1 cellular context compared by ENCODE assay signal in genomic region chr12:54390668-54391551, GRCh38.
TF ChIP-seq lines count a peak whose summit lies in the region.

No MANE protein-coding gene starts in this region.

TF ChIP-seq in HEK293, 187 proteins besides CTCF, POLR2A, EP300 and RAD21 (continued from another document and continues in another):
- TF ChIP-seq INSM2 (tag by site-specific recombination; IDR thresholded peaks at IDR 0.05): no peak
- TF ChIP-seq ZBTB26 (tag by site-specific recombination; optimal IDR thresholded peaks at IDR 0.05): peak; percentile 12
- TF ChIP-seq GLIS2 (tag by site-specific recombination; IDR thresholded peaks at IDR 0.05): peak; percentile 89
- no peak for TF ChIP-seq ZSCAN23 (tag by site-specific recombination; IDR thresholded peaks at IDR 0.05)
- TF ChIP-seq HOXA7 (CRISPR knock-in tag; IDR thresholded peaks at IDR 0.05; ENCODE audit: borderline replicate concordance): no peak
- TF ChIP-seq ZNF37A (tag by site-specific recombination; IDR thresholded peaks at IDR 0.05): no peak
- peak; percentile 94 for TF ChIP-seq PATZ1 (tag by site-specific recombination; IDR thresholded peaks at IDR 0.05)
- TF ChIP-seq ZNF350 (tag by site-specific recombination; IDR thresholded peaks at IDR 0.05): no peak
- TF ChIP-seq ZNF704 (tag by site-specific recombination; IDR thresholded peaks at IDR 0.05): no peak
- no peak for TF ChIP-seq ZNF23 (tag by site-specific recombination; IDR thresholded peaks at IDR 0.05; ENCODE audit: borderline replicate concordance)
- TF ChIP-seq SP3 (tag by site-specific recombination; IDR thresholded peaks at IDR 0.05): peak; percentile 91
- TF ChIP-seq ZNF560 (tag by site-specific recombination; IDR thresholded peaks at IDR 0.05; ENCODE audit: borderline replicate concordance): no peak
- TF ChIP-seq ZBTB20 (tag by site-specific recombination; IDR thresholded peaks at IDR 0.05): peak; percentile 28; the same call in 1 of the 2 replicates
- no peak for TF ChIP-seq ZNF146 (tag by site-specific recombination; IDR thresholded peaks at IDR 0.05)
- TF ChIP-seq SETDB1 (IDR thresholded peaks at IDR 0.05; ENCODE audit: insufficient read length, low read length): no peak
- TF ChIP-seq ZNF175 (tag by site-specific recombination; IDR thresholded peaks at IDR 0.05): no peak
- no peak for TF ChIP-seq ZBTB1 (tag by site-specific recombination; IDR thresholded peaks at IDR 0.05)
- no peak for TF ChIP-seq ZNF280C (tag by site-specific recombination; IDR thresholded peaks at IDR 0.05)
- no peak for TF ChIP-seq ELK4 (IDR thresholded peaks at IDR 0.05; ENCODE audit: borderline replicate concordance, low read depth, low read length)
- TF ChIP-seq ZNF10 (tag by site-specific recombination; IDR thresholded peaks at IDR 0.05): peak; percentile 100
- no peak for TF ChIP-seq ZNF530 (tag by site-specific recombination; IDR thresholded peaks at IDR 0.05; ENCODE audit: low read depth)
- TF ChIP-seq ZNF433 (tag by site-specific recombination; IDR thresholded peaks at IDR 0.05; ENCODE audit: low read depth): no peak
- TF ChIP-seq YY2 (tag by site-specific recombination; IDR thresholded peaks at IDR 0.05): no peak
- no peak; the same call in 1 of the 2 replicates for TF ChIP-seq TSHZ1 (tag by site-specific recombination; IDR thresholded peaks at IDR 0.05; ENCODE audit: borderline replicate concordance)
- no peak for TF ChIP-seq ZNF169 (tag by site-specific recombination; IDR thresholded peaks at IDR 0.05)
- TF ChIP-seq BCL11B (tag by site-specific recombination; IDR thresholded peaks at IDR 0.05; ENCODE audit: low read depth): no peak
- TF ChIP-seq ZNF133 (tag by site-specific recombination; IDR thresholded peaks at IDR 0.05): no peak
- TF ChIP-seq ZNF394 (tag by site-specific recombination; IDR thresholded peaks at IDR 0.05; ENCODE audit: borderline replicate concordance): no peak
- peak; percentile 89 for TF ChIP-seq ZBTB10 (tag by site-specific recombination; IDR thresholded peaks at IDR 0.05)
- no peak for TF ChIP-seq ZNF302 (tag by site-specific recombination; IDR thresholded peaks at IDR 0.05; ENCODE audit: low read depth)
- no peak for TF ChIP-seq ZFP41 (tag by site-specific recombination; IDR thresholded peaks at IDR 0.05; ENCODE audit: borderline replicate concordance)
- no peak for TF ChIP-seq ZNF658 (tag by site-specific recombination; IDR thresholded peaks at IDR 0.05)
- no peak for TF ChIP-seq ZNF132 (tag by site-specific recombination; IDR thresholded peaks at IDR 0.05; ENCODE audit: borderline replicate concordance)
- no peak for TF ChIP-seq GFI1B (tag by site-specific recombination; IDR thresholded peaks at IDR 0.05)
- TF ChIP-seq KLF1 (tag by site-specific recombination; IDR thresholded peaks at IDR 0.05): peak; percentile 64
- TF ChIP-seq SALL2 (tag by site-specific recombination; IDR thresholded peaks at IDR 0.05; ENCODE audit: borderline replicate concordance): no peak
- TF ChIP-seq KLF7 (tag by site-specific recombination; IDR thresholded peaks at IDR 0.05; ENCODE audit: borderline replicate concordance): no peak
- no peak for TF ChIP-seq ZNF76 (tag by site-specific recombination; IDR thresholded peaks at IDR 0.05; ENCODE audit: borderline replicate concordance, low read depth)
- no peak for TF ChIP-seq ZNF621 (tag by site-specific recombination; IDR thresholded peaks at IDR 0.05)
- TF ChIP-seq ZNF202 (tag by site-specific recombination; IDR thresholded peaks at IDR 0.05; ENCODE audit: borderline replicate concordance): no peak
- no peak for TF ChIP-seq ZNF214 (tag by site-specific recombination; IDR thresholded peaks at IDR 0.05; ENCODE audit: borderline replicate concordance)
- no peak for TF ChIP-seq HOXC10 (CRISPR knock-in tag; IDR thresholded peaks at IDR 0.05)
- no peak for TF ChIP-seq ZNF354C (tag by site-specific recombination; IDR thresholded peaks at IDR 0.05; ENCODE audit: borderline replicate concordance, low read depth)
- TF ChIP-seq ZNF660 (tag by site-specific recombination; IDR thresholded peaks at IDR 0.05): no peak
- peak; percentile 57 for TF ChIP-seq ZNF335 (tag by site-specific recombination; conservative IDR thresholded peaks at IDR 0.05)
- TF ChIP-seq YY1 (tag by site-specific recombination; IDR thresholded peaks at IDR 0.05): no peak
- TF ChIP-seq ZNF138 (tag by site-specific recombination; IDR thresholded peaks at IDR 0.05; ENCODE audit: borderline replicate concordance): no peak
- no peak for TF ChIP-seq ZNF701 (tag by site-specific recombination; IDR thresholded peaks at IDR 0.05)
- no peak for TF ChIP-seq ZSCAN4 (tag by site-specific recombination; IDR thresholded peaks at IDR 0.05)
- TF ChIP-seq ZBTB8A (tag by site-specific recombination; IDR thresholded peaks at IDR 0.05): peak; percentile 92
